2 cellular contexts compared by ENCODE assay signal in the genomic region with DNA sequence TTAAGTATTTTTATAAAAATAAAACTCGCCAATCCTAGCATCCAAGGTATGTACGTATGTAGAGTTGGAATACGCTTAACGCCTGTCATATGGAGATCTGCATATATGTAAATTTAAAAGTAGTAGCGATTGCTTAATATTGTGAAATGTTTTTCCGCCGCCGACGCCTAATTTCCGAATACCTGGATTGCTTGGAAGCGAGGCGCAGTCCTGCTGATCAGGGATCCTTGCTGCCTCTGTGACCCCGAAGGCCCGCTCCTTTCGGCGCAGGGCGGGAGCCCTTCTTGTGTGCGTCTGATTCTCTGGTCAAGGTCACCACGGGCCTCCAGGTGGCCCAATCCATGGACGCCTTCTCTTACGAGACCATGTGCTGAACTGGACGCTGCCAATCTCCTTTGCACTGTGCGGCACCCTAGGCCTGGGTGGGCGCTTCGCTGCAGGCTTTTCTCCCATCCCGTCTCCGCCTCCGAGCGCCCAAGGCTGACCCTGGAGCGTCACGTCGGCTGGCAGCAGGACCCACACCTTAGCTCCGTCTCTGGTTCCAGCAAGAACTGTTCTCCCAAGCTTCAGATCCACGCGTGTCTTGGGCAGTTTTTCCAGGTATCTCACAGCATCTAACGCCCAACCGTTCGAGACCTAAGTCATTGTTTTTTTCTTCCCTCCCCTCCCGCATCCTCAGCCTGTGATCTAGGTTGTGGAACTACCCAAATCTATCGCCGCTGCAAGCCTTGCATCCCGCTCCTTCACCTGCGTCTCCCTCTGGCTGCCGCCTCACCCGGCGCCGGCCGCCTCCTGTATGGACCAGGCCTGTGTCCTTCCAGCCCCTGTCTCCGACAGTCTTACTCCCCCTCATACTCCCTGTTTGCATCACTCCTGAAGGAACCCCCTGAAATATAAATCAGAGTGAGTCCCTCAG.
TF ChIP-seq lines count a peak whose summit lies in the region.

No MANE protein-coding gene starts in this region.

TF ChIP-seq in A549, 52 proteins besides CTCF, POLR2A, EP300 and RAD21:
- TF ChIP-seq CHD2 (IDR thresholded peaks at IDR 0.05; ENCODE audit: low read length, partially characterized antibody) (no peak), ZFP36 (IDR thresholded peaks at IDR 0.05; ENCODE audit: borderline replicate concordance, partially characterized antibody) (no peak), NPAS2 (CRISPR knock-in tag; IDR thresholded peaks at IDR 0.05; ENCODE audit: borderline replicate concordance) (no peak), GATA3 (IDR thresholded peaks at IDR 0.05; ENCODE audit: borderline replicate concordance) (no peak)
- TF ChIP-seq, protein P1, sequence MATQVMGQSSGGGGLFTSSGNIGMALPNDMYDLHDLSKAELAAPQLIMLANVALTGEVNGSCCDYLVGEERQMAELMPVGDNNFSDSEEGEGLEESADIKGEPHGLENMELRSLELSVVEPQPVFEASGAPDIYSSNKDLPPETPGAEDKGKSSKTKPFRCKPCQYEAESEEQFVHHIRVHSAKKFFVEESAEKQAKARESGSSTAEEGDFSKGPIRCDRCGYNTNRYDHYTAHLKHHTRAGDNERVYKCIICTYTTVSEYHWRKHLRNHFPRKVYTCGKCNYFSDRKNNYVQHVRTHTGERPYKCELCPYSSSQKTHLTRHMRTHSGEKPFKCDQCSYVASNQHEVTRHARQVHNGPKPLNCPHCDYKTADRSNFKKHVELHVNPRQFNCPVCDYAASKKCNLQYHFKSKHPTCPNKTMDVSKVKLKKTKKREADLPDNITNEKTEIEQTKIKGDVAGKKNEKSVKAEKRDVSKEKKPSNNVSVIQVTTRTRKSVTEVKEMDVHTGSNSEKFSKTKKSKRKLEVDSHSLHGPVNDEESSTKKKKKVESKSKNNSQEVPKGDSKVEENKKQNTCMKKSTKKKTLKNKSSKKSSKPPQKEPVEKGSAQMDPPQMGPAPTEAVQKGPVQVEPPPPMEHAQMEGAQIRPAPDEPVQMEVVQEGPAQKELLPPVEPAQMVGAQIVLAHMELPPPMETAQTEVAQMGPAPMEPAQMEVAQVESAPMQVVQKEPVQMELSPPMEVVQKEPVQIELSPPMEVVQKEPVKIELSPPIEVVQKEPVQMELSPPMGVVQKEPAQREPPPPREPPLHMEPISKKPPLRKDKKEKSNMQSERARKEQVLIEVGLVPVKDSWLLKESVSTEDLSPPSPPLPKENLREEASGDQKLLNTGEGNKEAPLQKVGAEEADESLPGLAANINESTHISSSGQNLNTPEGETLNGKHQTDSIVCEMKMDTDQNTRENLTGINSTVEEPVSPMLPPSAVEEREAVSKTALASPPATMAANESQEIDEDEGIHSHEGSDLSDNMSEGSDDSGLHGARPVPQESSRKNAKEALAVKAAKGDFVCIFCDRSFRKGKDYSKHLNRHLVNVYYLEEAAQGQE (IDR thresholded peaks at IDR 0.05), result no peak

TF ChIP-seq in GM23338, 12 proteins besides CTCF, POLR2A, EP300 and RAD21:
- TF ChIP-seq EZH2phosphoT487 (IDR thresholded peaks at IDR 0.05; ENCODE audit: unreplicated experiment) (no peak), JUNB (IDR thresholded peaks at IDR 0.05; ENCODE audit: unreplicated experiment) (no peak)
